In the genomic region with DNA sequence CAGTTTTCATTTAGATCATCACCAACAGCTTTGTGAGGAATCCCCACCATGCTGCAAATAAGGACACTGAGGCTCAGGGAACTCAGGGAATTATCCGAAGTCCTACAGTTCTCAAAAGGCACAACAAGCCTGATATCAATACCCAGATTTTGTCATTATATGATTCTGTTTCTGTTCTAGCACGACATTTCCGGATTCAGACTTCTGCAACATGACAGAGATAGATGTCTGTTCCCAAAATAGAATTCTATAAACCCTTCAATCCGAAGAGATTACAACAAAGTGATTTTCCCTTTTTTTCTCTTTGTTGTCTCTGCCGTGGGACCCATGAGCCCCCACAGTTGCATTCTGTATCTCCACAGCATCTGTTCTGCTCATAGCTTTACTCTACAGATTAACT, we compare ENCODE assay signal across 11 cellular contexts.
DNase-seq lines count a peak whose midpoint lies in the region; ATAC-seq and TF ChIP-seq lines count a peak whose summit lies in the region.
"Had no signal": no experiment of that assay in that cellular context is flagged by ENCODE, and none has a peak within 500 bp of the region (broad histone marks: within the 10 kb centered on the region; RNA-seq: fewer than 3 reads in every experiment).

No MANE protein-coding gene starts in this region.

- intact Hi-C loops in ascending aorta (cut with DNase I), result loop anchor here (5.0 to 10.0 kb wide), 2 partner anchors 38 to 386 kb away; a partner anchor contains a TSS
- intact Hi-C loops in ovary (cut with DNase I), result no loop called here

- H3K9ac ChIP-seq in BLaER1 treated with 17β-estradiol and CSF1 and Interleukin-3, amounts not matched to agents 10 nM and 100 nM, result no peak overlapping the region

- H3K27ac ChIP-seq in BLaER1 treated with 17β-estradiol and CSF1 and Interleukin-3, amounts not matched to agents 10 nM and 100 nM, result no peak overlapping the region
- H3K27ac ChIP-seq in ascending aorta (peak overlapping the region; percentile 31 to 54), tibial nerve (peak overlapping the region in 2 of 4 donors; percentile 15 to 48), ovary (no peak overlapping the region)
- H3K27ac ChIP-seq: pancreas had no signal

- WGBS in tibial nerve, 2 donors, result 43 to 58% methylated on average over 5 of the region's 5 CpGs
- 76 to 82% (median 78%) methylated on average over 5 of the region's 5 CpGs for WGBS in ovary, 3 donors

- no peaks in the 10 kb centered on the region for H3K27me3 ChIP-seq in BLaER1 treated with 17β-estradiol and CSF1 and Interleukin-3, amounts not matched to agents 10 nM and 100 nM
- H3K27me3 ChIP-seq in ascending aorta (no peaks in the 10 kb centered on the region), tibial nerve (no peaks in the 10 kb centered on the region), ovary (no peaks in the 10 kb centered on the region)
- H3K27me3 ChIP-seq: pancreas had no signal

- peak overlapping the region; percentile 19 to 78 (median 58) for H3K4me2 ChIP-seq in BLaER1 treated with 17β-estradiol and CSF1 and Interleukin-3, amounts not matched to agents 10 nM and 100 nM

- H4K20me1 ChIP-seq in BLaER1 treated with 17β-estradiol and CSF1 and Interleukin-3, amounts not matched to agents 10 nM and 100 nM, result peaks cover 0 to 18% (median 0%) of the 10 kb centered on the region in 11 experiments; a peak in 5 of 22 replicates

- H3K4me1 ChIP-seq in BLaER1 treated with 17β-estradiol and CSF1 and Interleukin-3, amounts not matched to agents 10 nM and 100 nM, result peaks cover 33 to 56% (median 46%) of the 10 kb centered on the region in 10 experiments
- H3K4me1 ChIP-seq in ascending aorta (peaks cover 5 to 18% of the 10 kb centered on the region in 2 donors), tibial nerve (peaks cover 0 to 25% (median 11%) of the 10 kb centered on the region in 4 donors), ovary (ENCODE audit: insufficient read depth) (peaks cover 4% of the 10 kb centered on the region)
- H3K4me1 ChIP-seq: pancreas had no signal

- peak; percentile 40 for ATAC-seq in GM18868 (IDR thresholded peaks at IDR 0.05; ENCODE audit: unreplicated experiment)
- ATAC-seq in HG03095 (IDR thresholded peaks at IDR 0.05; ENCODE audit: unreplicated experiment), result peak; percentile 37
- ATAC-seq: pancreas had no signal

- no peak for TF ChIP-seq EP300 in tibial nerve (IDR thresholded peaks at IDR 0.05)
- no peak for TF ChIP-seq EP300 in ovary (IDR thresholded peaks at IDR 0.05)

- H3K4me3 ChIP-seq in BLaER1 treated with 17β-estradiol and CSF1 and Interleukin-3, amounts not matched to agents 10 nM and 100 nM, result no peak overlapping the region
- H3K4me3 ChIP-seq in ascending aorta (peak overlapping the region in 1 of 2 donors; percentile 35), tibial nerve (no peak overlapping the region), ovary (no peak overlapping the region)
- H3K4me3 ChIP-seq: pancreas had no signal

- H3K9me3 ChIP-seq in BLaER1 treated with 17β-estradiol and CSF1 and Interleukin-3, amounts not matched to agents 10 nM and 100 nM (replicated peaks in 1 of 11), result peaks cover 0 to 7% (median 0%) of the 10 kb centered on the region in 11 experiments; a peak in 2 of 22 replicates
- H3K9me3 ChIP-seq in ascending aorta (no peaks in the 10 kb centered on the region), tibial nerve (no peaks in the 10 kb centered on the region), ovary (no peaks in the 10 kb centered on the region)
- H3K9me3 ChIP-seq: pancreas had no signal

- TF ChIP-seq POLR2A in tibial nerve (IDR thresholded peaks at IDR 0.05) (no peak), ovary (IDR thresholded peaks at IDR 0.05) (no peak)

- DNase-seq in ascending aorta (ENCODE audit: low spot score in 2 of 2) (no peak), tibial nerve (ENCODE audit: low spot score in 2 of 2) (no peak), ovary (no peak)
- no peak for DNase-seq in stimulated activated CD8-positive, alpha-beta memory T cell treated with anti-CD3 and anti-CD28 coated beads, Interleukin-4, amount 100 ng/mL, for 48 hours
- DNase-seq in activated CD4-positive, alpha-beta T cell treated with anti-CD3 and anti-CD28 coated beads, Interleukin-2, amount 50 U/mL, for 48 hours, result no peak
- DNase-seq: NCI-H2107, pancreas, Right ventricle myocardium superior had no signal

- no peaks in the 10 kb centered on the region for H3K36me3 ChIP-seq in BLaER1 treated with 17β-estradiol and CSF1 and Interleukin-3, amounts not matched to agents 10 nM and 100 nM
- no peaks in the 10 kb centered on the region for H3K36me3 ChIP-seq in ascending aorta
- no peaks in the 10 kb centered on the region for H3K36me3 ChIP-seq in tibial nerve
- no peaks in the 10 kb centered on the region for H3K36me3 ChIP-seq in ovary
- H3K36me3 ChIP-seq: pancreas had no signal

- TF ChIP-seq CTCF in ascending aorta (IDR thresholded peaks at IDR 0.05), result no peak
- no peak for TF ChIP-seq CTCF in tibial nerve (IDR thresholded peaks at IDR 0.05)
- no peak for TF ChIP-seq CTCF in ovary (IDR thresholded peaks at IDR 0.05)

Comparison
In these comparisons a context has a peak if more than half of its experiments do, and no peak if none do; other contexts are left out.
1. H3K27ac ChIP-seq: peak in ascending aorta (2 of 2); none in BLaER1 treated with 17β-estradiol and CSF1 and Interleukin-3, amounts not matched to agents 10 nM and 100 nM (0 of 11) and ovary (0 of 2).